Comparison of ENCODE assay signal across 1 cellular context in the genomic region with DNA sequence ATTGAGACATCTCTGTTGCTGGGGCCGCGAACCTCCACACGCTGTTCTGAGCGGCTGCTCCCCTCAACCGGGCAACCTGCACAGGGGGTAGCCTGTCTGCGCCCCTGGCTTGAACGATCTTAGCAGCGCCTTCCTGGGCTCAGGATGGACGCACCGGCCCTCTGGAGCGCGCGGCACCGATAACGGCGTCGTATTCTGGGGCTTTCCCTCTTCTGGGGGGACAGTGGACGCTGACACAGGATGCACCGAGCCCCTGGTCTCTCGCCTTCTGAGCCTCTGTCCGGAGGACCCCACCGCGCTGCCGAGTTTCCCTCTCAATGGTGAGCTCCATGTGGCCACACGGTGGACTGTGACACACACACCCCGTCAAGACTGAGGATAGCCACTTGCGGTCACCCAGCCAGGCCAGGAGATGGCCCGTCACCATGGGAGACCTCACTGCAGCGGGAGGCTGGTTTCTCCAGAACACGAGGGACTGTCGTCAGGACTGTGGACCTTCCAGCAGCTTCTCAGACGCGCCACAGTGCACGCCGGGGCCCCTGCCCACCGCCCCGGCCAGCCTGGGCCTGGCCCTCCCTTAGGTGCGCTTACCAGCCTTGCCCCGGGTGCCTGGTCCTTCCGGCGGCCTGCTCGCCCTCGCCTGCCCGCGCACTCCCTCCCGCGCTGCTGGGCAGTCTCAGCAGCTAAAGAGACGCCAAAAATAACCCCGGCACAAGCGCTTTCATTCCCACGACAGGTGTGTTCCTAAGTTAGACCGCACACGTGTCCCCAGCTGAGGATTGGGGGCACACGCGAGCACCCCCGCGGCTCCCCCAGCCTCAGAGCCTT.
TF ChIP-seq lines count a peak whose summit lies in the region.

No MANE protein-coding gene starts in this region.

TF ChIP-seq in H1, 55 proteins besides CTCF, POLR2A, EP300 and RAD21:
- no peak for TF ChIP-seq GTF2F1 (IDR thresholded peaks at IDR 0.05; ENCODE audit: borderline replicate concordance, low read depth, low read length)
TF ChIP-seq in H1: peak in this region for 0.
